22 cellular contexts compared by ENCODE assay signal in genomic region chr14:72595152-72595551, GRCh38.
DNase-seq lines count a peak whose midpoint lies in the region; ATAC-seq, FAIRE-seq and TF ChIP-seq lines count a peak whose summit lies in the region.
"Had no signal": no experiment of that assay in that cellular context is flagged by ENCODE, and none has a peak within 500 bp of the region (broad histone marks: within the 10 kb centered on the region; RNA-seq: fewer than 3 reads in every experiment).

No MANE protein-coding gene starts in this region.

- no peak overlapping the region for H3K4me3 ChIP-seq in testis
- H3K4me3 ChIP-seq: GM23248, HAP-1 had no signal

- peaks cover 11% of the 10 kb centered on the region for H3K36me3 Mint-ChIP-seq in activated CD4-positive, alpha-beta T cell treated with anti-CD3 and anti-CD28 coated beads, Interleukin-2, amount 10 ng/mL, durations not matched to agents 24 days and 14 days (ENCODE audit: low read depth)
- H3K36me3 Mint-ChIP-seq in effector memory CD8-positive, alpha-beta T cell (ENCODE audit: insufficient read depth), result no peaks in the 10 kb centered on the region

- no peak for DNase-seq in activated CD4-positive, alpha-beta T cell treated with anti-CD3 and anti-CD28 coated beads, Interleukin-2, amount 10 ng/mL, durations not matched to agents 24 days and 14 days
- no peak for DNase-seq in activated CD4-positive, alpha-beta T cell treated with anti-CD3 and anti-CD28 coated beads for 1 hour
- DNase-seq in stimulated activated naive CD8-positive, alpha-beta T cell treated with anti-CD3 and anti-CD28 coated beads, Interleukin-15, amount 100 ng/mL, for 72 hours, result no peak
- no peak for DNase-seq in stimulated activated naive CD8-positive, alpha-beta T cell treated with anti-CD3 and anti-CD28 coated beads, Interleukin-15, Interleukin-2, amounts not matched to agents 100 U/mL and 50 U/mL, for 24 hours
- no peak for DNase-seq in effector memory CD8-positive, alpha-beta T cell
- no peak for DNase-seq in urothelium cell line (ENCODE audit: low spot score)
- no peak for DNase-seq in cardiac septum (ENCODE audit: low spot score)
- DNase-seq in testis, result no peak
- DNase-seq: 8988T, BE2C, DMS53, GM23248, MM.1S, NCI-H1092 treated with DMSO at 0.1 percent for 48 hours, NCI-H2081 treated with DMSO at 0.1 percent for 48 hours, NCI-H510A, NCI-H748 treated with DMSO at 0.1 percent for 48 hours, SHP77 had no signal

- no peak overlapping the region for H3K27ac Mint-ChIP-seq in activated CD4-positive, alpha-beta T cell treated with anti-CD3 and anti-CD28 coated beads, Interleukin-2, amount 10 ng/mL, durations not matched to agents 24 days and 14 days
- H3K27ac Mint-ChIP-seq in stimulated activated naive CD8-positive, alpha-beta T cell treated with anti-CD3 and anti-CD28 coated beads, Interleukin-15, amount 100 ng/mL, for 72 hours, result no peak overlapping the region
- H3K27ac Mint-ChIP-seq in effector memory CD8-positive, alpha-beta T cell, result no peak overlapping the region

- H3K9me3 ChIP-seq in testis, result no peaks in the 10 kb centered on the region
- H3K9me3 ChIP-seq: BE2C, HAP-1 had no signal

- H3K4me3 Mint-ChIP-seq in activated CD4-positive, alpha-beta T cell treated with anti-CD3 and anti-CD28 coated beads, Interleukin-2, amount 10 ng/mL, durations not matched to agents 24 days and 14 days, result peak overlapping the region; percentile 74
- peak overlapping the region; percentile 53 to 66 for H3K4me3 Mint-ChIP-seq in stimulated activated naive CD8-positive, alpha-beta T cell treated with anti-CD3 and anti-CD28 coated beads, Interleukin-15, amount 100 ng/mL, for 72 hours
- H3K4me3 Mint-ChIP-seq in effector memory CD8-positive, alpha-beta T cell, result peak overlapping the region; percentile 77 to 79

- no peaks in the 10 kb centered on the region for H3K4me1 ChIP-seq in testis
- H3K4me1 ChIP-seq: HAP-1 had no signal

- ATAC-seq in stimulated activated naive CD8-positive, alpha-beta T cell treated with anti-CD3 and anti-CD28 coated beads, Interleukin-15, amount 100 ng/mL, for 72 hours, result no peak
- no peak for ATAC-seq in stimulated activated naive CD8-positive, alpha-beta T cell treated with anti-CD3 and anti-CD28 coated beads, Interleukin-15, Interleukin-2, amounts not matched to agents 100 U/mL and 50 U/mL, for 24 hours
- ATAC-seq in effector memory CD8-positive, alpha-beta T cell (replicated peaks), result no peak

- no peak overlapping the region for H3K27ac ChIP-seq in testis
- H3K27ac ChIP-seq: GM23248, HL-60 had no signal

- no peak for TF ChIP-seq CTCF in testis (IDR thresholded peaks at IDR 0.05)

- H3K27me3 ChIP-seq in testis, result no peaks in the 10 kb centered on the region
- H3K27me3 ChIP-seq: BE2C had no signal

- WGBS in testis, 2 donors, result 95 to 97% methylated on average over 5 of the region's 5 CpGs

- H3K36me3 ChIP-seq in testis (ENCODE audit: low read depth, missing control alignments), result no peaks in the 10 kb centered on the region
- H3K36me3 ChIP-seq: BE2C, HAP-1 had no signal

- no peak for TF ChIP-seq POLR2A in testis (IDR thresholded peaks at IDR 0.05)

- peak; percentile 80 for FAIRE-seq in urothelium cell line (lab: Jason Lieb, UNC)

- peaks cover 5% of the 10 kb centered on the region for H3K9me3 Mint-ChIP-seq in activated CD4-positive, alpha-beta T cell treated with anti-CD3 and anti-CD28 coated beads, Interleukin-2, amount 10 ng/mL, durations not matched to agents 24 days and 14 days
- no peaks in the 10 kb centered on the region for H3K9me3 Mint-ChIP-seq in stimulated activated naive CD8-positive, alpha-beta T cell treated with anti-CD3 and anti-CD28 coated beads, Interleukin-15, amount 100 ng/mL, for 72 hours
- no peaks in the 10 kb centered on the region for H3K9me3 Mint-ChIP-seq in effector memory CD8-positive, alpha-beta T cell
- H3K9me3 Mint-ChIP-seq: CD4-positive, alpha-beta T cell; IgD-negative memory B cell had no signal

- peaks cover 48% of the 10 kb centered on the region for H3K4me1 Mint-ChIP-seq in activated CD4-positive, alpha-beta T cell treated with anti-CD3 and anti-CD28 coated beads, Interleukin-2, amount 10 ng/mL, durations not matched to agents 24 days and 14 days
- peaks cover 62% of the 10 kb centered on the region for H3K4me1 Mint-ChIP-seq in stimulated activated naive CD8-positive, alpha-beta T cell treated with anti-CD3 and anti-CD28 coated beads, Interleukin-15, amount 100 ng/mL, for 72 hours
- H3K4me1 Mint-ChIP-seq in effector memory CD8-positive, alpha-beta T cell (ENCODE audit: low read depth in 2 of 2), result peaks cover 40 to 48% of the 10 kb centered on the region in 2 donors

- intact Hi-C loops in activated CD4-positive, alpha-beta T cell treated with anti-CD3 and anti-CD28 coated beads, Interleukin-2, amount 10 ng/mL, durations not matched to agents 24 days and 14 days (cut with micrococcal nuclease), result loop anchor here (2.0 kb wide), 2 partner anchors 60 to 118 kb away; no protein-coding TSS in a partner anchor
- intact Hi-C loops in cardiac septum (cut with DNase I) (no loop called here), testis (cut with DNase I; ENCODE audit: low total_unique reads) (no loop called here)

- H3K27me3 Mint-ChIP-seq in activated CD4-positive, alpha-beta T cell treated with anti-CD3 and anti-CD28 coated beads, Interleukin-2, amount 10 ng/mL, durations not matched to agents 24 days and 14 days, result peaks cover 24% of the 10 kb centered on the region
- H3K27me3 Mint-ChIP-seq in stimulated activated naive CD8-positive, alpha-beta T cell treated with anti-CD3 and anti-CD28 coated beads, Interleukin-15, amount 100 ng/mL, for 72 hours, result peaks cover 38% of the 10 kb centered on the region
- peaks cover 44 to 66% of the 10 kb centered on the region in 2 donors for H3K27me3 Mint-ChIP-seq in effector memory CD8-positive, alpha-beta T cell
- H3K27me3 Mint-ChIP-seq: CD4-positive, alpha-beta T cell had no signal
